18 cellular contexts compared by ENCODE assay signal in the genomic region with DNA sequence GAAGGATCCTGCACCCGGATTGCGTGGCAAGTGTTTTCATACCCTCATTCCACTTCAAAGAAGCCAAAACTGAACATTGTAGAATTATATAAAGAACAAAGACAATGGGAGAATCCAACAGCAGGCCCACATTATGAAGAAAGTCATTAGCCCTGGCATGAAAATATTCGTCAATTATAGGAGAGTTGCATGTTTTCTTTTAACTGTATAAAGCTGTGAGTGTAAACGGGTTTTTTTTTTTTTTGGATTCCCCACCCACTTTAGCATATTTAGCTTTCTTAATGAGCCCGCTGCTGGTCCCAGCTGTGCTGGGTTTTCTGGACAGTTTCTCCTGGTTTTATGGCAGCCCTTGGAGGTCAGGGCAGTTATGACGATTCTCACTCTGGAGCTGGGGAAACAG. TPM values are rescaled to one million over a fixed set of nuclear protein-coding genes. Genes with fewer than 3 reads are reported as not detected.
DNase-seq lines count a peak whose midpoint lies in the region; ATAC-seq and TF ChIP-seq lines count a peak whose summit lies in the region.
"Had no signal": no experiment of that assay in that cellular context is flagged by ENCODE, and none has a peak within 500 bp of the region (broad histone marks: within the 10 kb centered on the region; RNA-seq: fewer than 3 reads in every experiment).

No MANE protein-coding gene starts in this region.

- no peak overlapping the region for H2BK20ac ChIP-seq in H9 (ENCODE audit: low read depth, low read length, poor library complexity, severe bottlenecking)

- peaks cover 65% of the 10 kb centered on the region for H3F3A ChIP-seq in PC-9 (ENCODE audit: insufficient read depth, low read depth)

- no peak for TF ChIP-seq CTCF in PC-9 (conservative IDR thresholded peaks at IDR 0.05)
- no peak for TF ChIP-seq CTCF in chondrocyte (IDR thresholded peaks at IDR 0.05)
- TF ChIP-seq CTCF in H9 (conservative IDR thresholded peaks at IDR 0.05), result no peak
- TF ChIP-seq CTCF in suprapubic skin (IDR thresholded peaks at IDR 0.05), result no peak

- POLR2A ChIA-PET in PC-9 (lab: Charles Lee; ENCODE audit: unreplicated experiment), result interaction anchor here (0.5 to 1.2 kb wide), 14 partner anchors 8 to 762 kb away, joined by 3 to 17 read pairs (median 4); no protein-coding TSS in a partner anchor

- no peak overlapping the region for H4K8ac ChIP-seq in H9 (replicated peaks; ENCODE audit: insufficient read length, low read depth, low read length)

- intact Hi-C loops in PC-9 (cut with micrococcal nuclease; ENCODE audit: unreplicated experiment), result loop anchor here (2.0 kb wide), 1 partner anchor 164 kb away; no protein-coding TSS in a partner anchor

- H2BK120ac ChIP-seq in H9 (ENCODE audit: low read depth, low read length, poor library complexity, severe bottlenecking), result no peak overlapping the region

- H3K27me3 Mint-ChIP-seq in chondrocyte (ENCODE audit: low read depth) (peaks cover 53% of the 10 kb centered on the region), H9 (ENCODE audit: low read depth) (peaks cover 32% of the 10 kb centered on the region), T-helper 17 cell (peaks cover 60% of the 10 kb centered on the region)

- H3K23ac ChIP-seq in H9 (ENCODE audit: insufficient read length, low read depth, low read length), result no peak overlapping the region

- no peaks in the 10 kb centered on the region for H3K23me2 ChIP-seq in H9 (ENCODE audit: insufficient read length, low read depth, low read length, poor library complexity, severe bottlenecking)

- no peak overlapping the region for H3K27ac Mint-ChIP-seq in chondrocyte (ENCODE audit: unreplicated experiment)
- H3K27ac Mint-ChIP-seq in H9, result 0 out of 7 replicates have a peak overlapping the region, but pooled peaks of 1 of the 3 experiments have one; percentile 65
- no peak overlapping the region for H3K27ac Mint-ChIP-seq in T-helper 17 cell
- H3K27ac Mint-ChIP-seq: CD14-positive monocyte, IgD-negative memory B cell had no signal

- H3K9me2 ChIP-seq in PC-9 (ENCODE audit: insufficient read depth), result no peaks in the 10 kb centered on the region

- H3K27ac ChIP-seq in PC-9 (peak overlapping the region; percentile 95), H9 (ENCODE audit: insufficient read length, low read depth, low read length) (no peak overlapping the region), suprapubic skin (no peak overlapping the region)
- H3K27ac ChIP-seq: HL-60 had no signal

- no peak overlapping the region for H3K56ac ChIP-seq in H9 (ENCODE audit: insufficient read length, low read depth, low read length)

- H3K4me3 Mint-ChIP-seq in chondrocyte (ENCODE audit: unreplicated experiment) (no peak overlapping the region), H9 (no peak overlapping the region), T-helper 17 cell (no peak overlapping the region)
- H3K4me3 Mint-ChIP-seq: CD14-positive monocyte, IgD-negative memory B cell had no signal

- no peak overlapping the region for H2BK12ac ChIP-seq in H9 (ENCODE audit: insufficient read length, low read depth, low read length)

- peaks cover 65% of the 10 kb centered on the region for H3K4me1 ChIP-seq in PC-9 (replicated peaks; ENCODE audit: insufficient read depth)
- H3K4me1 ChIP-seq in H9 (ENCODE audit: insufficient read depth, low read length), result no peaks in the 10 kb centered on the region; the same call in 1 of the 2 replicates
- peaks cover 14% of the 10 kb centered on the region for H3K4me1 ChIP-seq in suprapubic skin

- H2AK5ac ChIP-seq in H9 (ENCODE audit: insufficient read length, low read length), result no peak overlapping the region

- no peaks in the 10 kb centered on the region for H3K79me1 ChIP-seq in H9 (ENCODE audit: insufficient read depth, low read depth, low read length, poor library complexity, severe bottlenecking)

- H4K5ac ChIP-seq in H9 (ENCODE audit: insufficient read length, low read depth, low read length), result no peak overlapping the region

- H3K4me3 ChIP-seq in PC-9 (peak overlapping the region; percentile 25; the same call in 1 of the 2 replicates), suprapubic skin (no peak overlapping the region)

- H3K14ac ChIP-seq in H9 (ENCODE audit: insufficient read depth, low read length), result no peak overlapping the region

- ATAC-seq in T-helper 17 cell, result no peak

- H3K36me3 Mint-ChIP-seq in chondrocyte (ENCODE audit: low read depth) (peaks cover 4% of the 10 kb centered on the region), H9 (ENCODE audit: insufficient read depth in 1 of 3, low read depth in 3 of 3) (peaks cover 0 to 7% (median 0%) of the 10 kb centered on the region in 3 experiments; a peak in 3 of 7 replicates), T-helper 17 cell (ENCODE audit: low read depth) (peaks cover 2% of the 10 kb centered on the region)
- H3K36me3 Mint-ChIP-seq: CD14-positive monocyte had no signal

- no peak overlapping the region for H2BK15ac ChIP-seq in H9 (ENCODE audit: low read depth, low read length)

- BruUV-seq in PC-9 (replicated peaks; lab: Mats Ljungman, UMichigan), result TSS peak; percentile 99

- no peak overlapping the region for H4K91ac ChIP-seq in H9 (ENCODE audit: insufficient read length, low read depth, low read length)

- H4K20me1 ChIP-seq in PC-9 (ENCODE audit: insufficient read depth) (no peaks in the 10 kb centered on the region), H9 (ENCODE audit: control insufficient read depth, insufficient read depth, insufficient read length) (no peaks in the 10 kb centered on the region)

- H3T11ph ChIP-seq in H9 (ENCODE audit: low read length), result no peak overlapping the region

- DNase-seq in PC-9, result no peak
- DNase-seq in chondrocyte (ENCODE audit: low spot score), result peak; percentile 7
- DNase-seq in left kidney (ENCODE audit: low read depth, low spot score), result peak; percentile 39
- DNase-seq in H9, result no peak
- DNase-seq in suprapubic skin (ENCODE audit: low spot score in 2 of 2), result no peak
- no peak for DNase-seq in T-helper 17 cell
- no peak for DNase-seq in NCI-H128 (lab: John Stamatoyannopoulos, UW; ENCODE audit: unreplicated experiment)
- DNase-seq: ACHN; AML-193; COR-L47; Kasumi-1; NCI-H1417; NCI-H187 treated with DMSO at 0.1 percent for 48 hours; NCI-H446; NK-92 treated with Interleukin-12 subunit alpha and Interleukin-12 subunit beta, amount 100 ng/mL, for 24 hours had no signal

- CTCF ChIA-PET in PC-9 (lab: Charles Lee), result interaction anchor here (0.6 to 1.0 kb wide), 2 partner anchors 51 to 486 kb away, joined by 3 read pairs; no protein-coding TSS in a partner anchor

- H3K4me1 Mint-ChIP-seq in chondrocyte (ENCODE audit: low read depth) (peaks cover 7% of the 10 kb centered on the region), H9 (peaks cover 29% of the 10 kb centered on the region in 2 experiments), T-helper 17 cell (no peaks in the 10 kb centered on the region)
- H3K4me1 Mint-ChIP-seq: CD14-positive monocyte had no signal

- H3K4me2 ChIP-seq in PC-9 (peak overlapping the region; percentile 71), H9 (ENCODE audit: insufficient read depth, insufficient read length, low read length) (no peak overlapping the region)

- H2AFZ ChIP-seq in PC-9 (no peak overlapping the region), H9 (ENCODE audit: low read length) (no peak overlapping the region)

- H3K9me3 ChIP-seq in PC-9 (ENCODE audit: insufficient read depth, low read depth) (peaks cover 26% of the 10 kb centered on the region), H9 (ENCODE audit: control insufficient read depth, low read depth, low read length) (no peaks in the 10 kb centered on the region), suprapubic skin (no peaks in the 10 kb centered on the region), T-helper 17 cell (ENCODE audit: control insufficient read depth, low read length, poor library complexity, severe bottlenecking) (no peaks in the 10 kb centered on the region)

- no CpG with 5 or more reads among the region's 6 CpGs for WGBS in H9 (ENCODE audit: extremely low coverage, insufficient read length, low lambda C conversion rate)
- 40% methylated on average over 6 of the region's 6 CpGs for WGBS in suprapubic skin

- peaks cover 19% of the 10 kb centered on the region for H3K36me3 ChIP-seq in PC-9 (ENCODE audit: low read depth)
- no peaks in the 10 kb centered on the region for H3K36me3 ChIP-seq in suprapubic skin

- no peak overlapping the region for H3K9ac ChIP-seq in H9 (ENCODE audit: extremely low read depth, insufficient read length, low read length)

- TF ChIP-seq POLR2A in suprapubic skin (IDR thresholded peaks at IDR 0.05), result no peak

- H2BK5ac ChIP-seq in H9 (ENCODE audit: insufficient read length, low read length), result no peak overlapping the region

- H3K18ac ChIP-seq in H9 (ENCODE audit: insufficient read length, low read depth, low read length), result no peak overlapping the region

- peaks cover 17% of the 10 kb centered on the region; the same call in 1 of the 2 replicates for H3K79me2 ChIP-seq in PC-9 (ENCODE audit: low read depth)
- H3K79me2 ChIP-seq in H9 (ENCODE audit: insufficient read depth, low read length), result no peaks in the 10 kb centered on the region

- no peak for TF ChIP-seq EP300 in suprapubic skin (IDR thresholded peaks at IDR 0.05)

- H3K9me3 Mint-ChIP-seq in chondrocyte (ENCODE audit: low read depth) (peaks cover 7% of the 10 kb centered on the region), H9 (no peaks in the 10 kb centered on the region; a peak in 3 of 5 replicates)
- H3K9me3 Mint-ChIP-seq: IgD-negative memory B cell had no signal

- H3K4ac ChIP-seq in H9 (ENCODE audit: low read depth, low read length), result no peak overlapping the region

- H3K27me3 ChIP-seq in PC-9 (ENCODE audit: insufficient read depth, low read depth) (no peaks in the 10 kb centered on the region), H9 (ENCODE audit: insufficient read depth, low read length) (no peaks in the 10 kb centered on the region), suprapubic skin (peaks cover 27% of the 10 kb centered on the region)

RNA-seq across cellular contexts. Expression of a gene that starts 23.9 kb away (rescaled TPM):
- total RNA-seq in PC-9 (2021) (439 and 495 TPM in 2 replicates), chondrocyte (82.4 to 120 TPM (median 85.7 TPM) in 3 replicates), H9 (2021) (30.9 and 31.2 TPM in 2 replicates), suprapubic skin (10 to 100 TPM; 28.4 to 95.4 (median 57.5) TPM), T-helper 17 cell (1 to 10 TPM; 4.2 to 6.5 TPM)

Comparison
In these comparisons a context has a peak if more than half of its experiments do, and no peak if none do; other contexts are left out.
1. DNase-seq: peak in chondrocyte (single experiment) and left kidney (single experiment); none in PC-9 (0 of 2), H9 (single experiment), suprapubic skin (0 of 2), T-helper 17 cell (0 of 3) and NCI-H128 (single experiment).